Comparison of ENCODE assay signal across 1 cellular context in genomic region chr11:63862923-63863322, GRCh38.
TF ChIP-seq lines count a peak whose summit lies in the region.

No MANE protein-coding gene starts in this region.

TF ChIP-seq in liver, 16 proteins besides CTCF, POLR2A, EP300 and RAD21 (continued from another document):
- peak; percentile 19 for TF ChIP-seq ZBTB33 (IDR thresholded peaks at IDR 0.05)
- TF ChIP-seq FOXA1 (IDR thresholded peaks at IDR 0.05), result no peak
- peak; percentile 34 to 64 for TF ChIP-seq GABPA (IDR thresholded peaks at IDR 0.05 in 1 of 2, conservative IDR thresholded peaks at IDR 0.05 in 1 of 2)
- TF ChIP-seq HNF4A (conservative IDR thresholded peaks at IDR 0.05), result peak; percentile 83 to 89
- TF ChIP-seq REST (IDR thresholded peaks at IDR 0.05), result no peak
- TF ChIP-seq NR2F2 (IDR thresholded peaks at IDR 0.05), result no peak
- TF ChIP-seq JUND (IDR thresholded peaks at IDR 0.05), result no peak
- peak; percentile 85 for TF ChIP-seq SP1 (IDR thresholded peaks at IDR 0.05)
- TF ChIP-seq RXRA (IDR thresholded peaks at IDR 0.05), result peak; percentile 58 to 66
- no peak for TF ChIP-seq TAF1 (conservative IDR thresholded peaks at IDR 0.05)
